In genomic region chr21:43864313-43864805, GRCh38 we compare ENCODE assay signal across 9 cellular contexts. TPM values are rescaled to one million over a fixed set of nuclear protein-coding genes. Genes with fewer than 3 reads are reported as not detected.
DNase-seq lines count a peak whose midpoint lies in the region; ATAC-seq and FAIRE-seq lines count a peak whose summit lies in the region.
"Had no signal": no experiment of that assay in that cellular context is flagged by ENCODE, and none has a peak within 500 bp of the region (broad histone marks: within the 10 kb centered on the region; RNA-seq: fewer than 3 reads in every experiment).

No MANE protein-coding gene starts in this region.

- no peak for FAIRE-seq in urothelium cell line (lab: Jason Lieb, UNC)
- FAIRE-seq: colon had no signal

- H3K4me1 Mint-ChIP-seq in activated T-cell treated with anti-CD3 and anti-CD28 coated beads, Interleukin-2, amount 50 U/mL, for 72 hours (ENCODE audit: low read depth), result peaks cover 40% of the 10 kb centered on the region

- ATAC-seq in activated T-cell treated with anti-CD3 and anti-CD28 coated beads, Interleukin-2, amount 50 U/mL, for 72 hours (replicated peaks in 1 of 2), result peak; percentile 15 to 38
- peak; percentile 44 for ATAC-seq in Right ventricle myocardium inferior
- no peak for ATAC-seq in GM21619 (IDR thresholded peaks at IDR 0.05; ENCODE audit: unreplicated experiment)

- H3K27me3 Mint-ChIP-seq in activated T-cell treated with anti-CD3 and anti-CD28 coated beads, Interleukin-2, amount 50 U/mL, for 72 hours (ENCODE audit: low read depth), result no peaks in the 10 kb centered on the region

- DNase-seq in NCI-H187 (lab: John Stamatoyannopoulos, UW), result peak; percentile 39 to 52
- DNase-seq in NCI-H187 treated with DMSO at 0.1 percent for 48 hours (lab: John Stamatoyannopoulos, UW), result no peak
- DNase-seq in NCI-H2171 treated with DMSO at 0.1 percent for 48 hours (lab: John Stamatoyannopoulos, UW), result peak; percentile 37
- peak; percentile 52 to 55 for DNase-seq in activated T-cell treated with anti-CD3 and anti-CD28 coated beads, Interleukin-2, amount 50 U/mL, for 72 hours
- peak; percentile 79 for DNase-seq in Right ventricle myocardium inferior (ENCODE audit: missing footprints)
- peak; percentile 80 for DNase-seq in posterior vena cava (ENCODE audit: low spot score)
- DNase-seq in urothelium cell line (ENCODE audit: low spot score), result no peak

- H3K4me3 Mint-ChIP-seq in activated T-cell treated with anti-CD3 and anti-CD28 coated beads, Interleukin-2, amount 50 U/mL, for 72 hours, result peak overlapping the region; percentile 62 to 76

- intact Hi-C loops in Right ventricle myocardium inferior (cut with DNase I) (no loop called here), posterior vena cava (cut with DNase I) (loop anchor here in 1 of 2 donors (10.0 kb wide), 1 partner anchor 70 kb away; no protein-coding TSS in a partner anchor)

- no peaks in the 10 kb centered on the region for H3K9me3 Mint-ChIP-seq in activated T-cell treated with anti-CD3 and anti-CD28 coated beads, Interleukin-2, amount 50 U/mL, for 72 hours

- H3K27ac Mint-ChIP-seq in activated T-cell treated with anti-CD3 and anti-CD28 coated beads, Interleukin-2, amount 50 U/mL, for 72 hours, result no peak overlapping the region

- H3K36me3 Mint-ChIP-seq in activated T-cell treated with anti-CD3 and anti-CD28 coated beads, Interleukin-2, amount 50 U/mL, for 72 hours (ENCODE audit: insufficient read depth in 2 of 2), result peaks cover 3 to 6% of the 10 kb centered on the region in 2 donors

RNA-seq across cellular contexts. Expression of gene AGPAT3, which starts 0.7 kb away (rescaled TPM):
- total RNA-seq in activated T-cell treated with anti-CD3 and anti-CD28 coated beads, Interleukin-2, amount 50 U/mL, for 72 hours, result 10 to 100 TPM; 86.1 to 87.1 TPM
- 93.4 TPM for total RNA-seq in Right ventricle myocardium inferior
- 10 to 100 TPM; 35.3 to 43.2 TPM for total RNA-seq in posterior vena cava

Comparison
In these comparisons a context has a peak if more than half of its experiments do, and no peak if none do; other contexts are left out.
1. DNase-seq: peak in NCI-H187 (2 of 2), NCI-H2171 treated with DMSO at 0.1 percent for 48 hours (single experiment), activated T-cell treated with anti-CD3 and anti-CD28 coated beads, Interleukin-2, amount 50 U/mL, for 72 hours (2 of 2), Right ventricle myocardium inferior (single experiment) and posterior vena cava (single experiment); none in NCI-H187 treated with DMSO at 0.1 percent for 48 hours (single experiment) and urothelium cell line (single experiment).